26 cellular contexts compared by ENCODE assay signal in the genomic region with DNA sequence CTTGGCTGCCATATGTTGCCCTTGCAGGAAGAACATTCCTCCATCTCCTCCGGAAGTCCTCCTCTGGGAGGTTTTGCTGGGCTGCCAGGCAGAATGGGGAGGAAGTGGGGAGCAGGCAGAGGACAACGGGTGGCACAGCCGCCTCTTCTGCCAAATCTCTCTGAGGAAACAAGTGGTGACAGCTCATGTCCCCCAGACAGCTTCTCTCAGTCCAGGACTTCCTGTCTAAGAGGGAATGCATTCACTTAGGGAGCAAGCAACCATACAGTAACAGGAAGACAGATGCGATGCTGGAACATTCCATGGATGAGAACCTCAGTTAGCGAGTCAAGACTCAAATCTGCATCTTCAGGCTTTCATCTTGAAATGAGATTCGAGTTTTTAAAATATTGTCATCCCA.
DNase-seq lines count a peak whose midpoint lies in the region; ATAC-seq, FAIRE-seq and TF ChIP-seq lines count a peak whose summit lies in the region.
"Had no signal": no experiment of that assay in that cellular context is flagged by ENCODE, and none has a peak within 500 bp of the region (broad histone marks: within the 10 kb centered on the region; RNA-seq: fewer than 3 reads in every experiment).

No MANE protein-coding gene starts in this region.

- no peak for DNase-seq in HFFc6
- DNase-seq in astrocyte (ENCODE audit: low read depth), result no peak
- peak; percentile 36 for DNase-seq in fibroblast of pulmonary artery (ENCODE audit: low read depth)
- no peak for DNase-seq in substantia nigra (lab: John Stamatoyannopoulos, UW)
- no peak for DNase-seq in activated CD4-positive, alpha-beta T cell treated with anti-CD3 and anti-CD28 coated beads, Interleukin-2, amount 50 U/mL, for 4 hours
- no peak for DNase-seq in effector CD4-positive, alpha-beta T cell
- DNase-seq: activated T-cell treated with anti-CD3 and anti-CD28 coated beads, Interleukin-2, amount 50 U/mL, for 72 hours; CD4-positive, alpha-beta T cell; effector memory CD4-positive, alpha-beta T cell; GDM1; heart left ventricle; KG1; midbrain; NCI-H187 treated with DMSO at 0.1 percent for 48 hours; NCI-H2227 treated with DMSO at 0.1 percent for 48 hours; NCI-H774; sigmoid colon; T-helper 1 cell had no signal

- no peak for FAIRE-seq in astrocyte (lab: Jason Lieb, UNC)
- FAIRE-seq: H54 had no signal

- H3K27ac ChIP-seq in astrocyte (ENCODE audit: low read depth, low read length) (peak overlapping the region; percentile 2), substantia nigra (ENCODE audit: low read depth, low read length, poor library complexity, severe bottlenecking) (peak overlapping the region; percentile 85)
- H3K27ac ChIP-seq: ascending aorta, parathyroid adenoma, sigmoid colon had no signal

- no peak for ATAC-seq in GM21529 (IDR thresholded peaks at IDR 0.05; ENCODE audit: unreplicated experiment)
- ATAC-seq: activated T-cell treated with anti-CD3 and anti-CD28 coated beads, Interleukin-2, amount 50 U/mL, for 72 hours; esophagus mucosa; left lobe of liver had no signal

- peaks cover 8% of the 10 kb centered on the region; the same call in 1 of the 2 replicates for H3K36me3 Mint-ChIP-seq in HFFc6 (ENCODE audit: low read depth)
- peaks cover 2% of the 10 kb centered on the region for H3K36me3 Mint-ChIP-seq in astrocyte (ENCODE audit: low read depth, unreplicated experiment)
- H3K36me3 Mint-ChIP-seq: activated naive CD4-positive, alpha-beta T cell treated with anti-CD3 and anti-CD28 coated beads, Interleukin-2, amount 50 U/mL, for 24 hours had no signal

- peak overlapping the region; percentile 59 for H2AFZ ChIP-seq in astrocyte (ENCODE audit: low read depth, low read length)
- H2AFZ ChIP-seq: parathyroid adenoma had no signal

- H3K9me3 Mint-ChIP-seq in HFFc6 (peaks cover 10% of the 10 kb centered on the region), astrocyte (ENCODE audit: unreplicated experiment) (peaks cover 9% of the 10 kb centered on the region)

- no peaks in the 10 kb centered on the region for H4K20me1 ChIP-seq in astrocyte (ENCODE audit: insufficient read depth, low read length)

- H3K79me2 ChIP-seq in astrocyte (ENCODE audit: insufficient read depth, low read length), result no peaks in the 10 kb centered on the region
- H3K79me2 ChIP-seq: parathyroid adenoma had no signal

- no peak overlapping the region for H3K4me3 ChIP-seq in astrocyte (ENCODE audit: insufficient read depth, low read depth, low read length)
- H3K4me3 ChIP-seq in fibroblast of pulmonary artery (replicated peaks; ENCODE audit: low read depth, low read length), result no peak overlapping the region
- H3K4me3 ChIP-seq: ascending aorta, heart left ventricle, sigmoid colon had no signal

- no peaks in the 10 kb centered on the region for H3K9me3 ChIP-seq in astrocyte (ENCODE audit: insufficient read depth, low read depth, low read length)
- H3K9me3 ChIP-seq: ascending aorta, sigmoid colon had no signal

- H3K4me1 Mint-ChIP-seq in HFFc6 (ENCODE audit: low read depth) (peaks cover 71% of the 10 kb centered on the region), astrocyte (ENCODE audit: low read depth, unreplicated experiment) (peaks cover 25% of the 10 kb centered on the region)
- H3K4me1 Mint-ChIP-seq: activated naive CD4-positive, alpha-beta T cell treated with anti-CD3 and anti-CD28 coated beads, Interleukin-2, amount 50 U/mL, for 24 hours had no signal

- peak overlapping the region; percentile 11; the same call in 1 of the 2 replicates for H3K4me3 Mint-ChIP-seq in HFFc6
- no peak overlapping the region for H3K4me3 Mint-ChIP-seq in astrocyte (ENCODE audit: unreplicated experiment)
- H3K4me3 Mint-ChIP-seq: activated naive CD4-positive, alpha-beta T cell treated with anti-CD3 and anti-CD28 coated beads, Interleukin-2, amount 50 U/mL, for 24 hours; activated T-cell treated with anti-CD3 and anti-CD28 coated beads, Interleukin-2, amount 50 U/mL, for 72 hours; CD4-positive, alpha-beta T cell; nephron had no signal

- H3K27me3 Mint-ChIP-seq in HFFc6 (ENCODE audit: insufficient read depth), result peaks cover 2% of the 10 kb centered on the region; the same call in 1 of the 2 replicates
- H3K27me3 Mint-ChIP-seq in astrocyte (ENCODE audit: low read depth, unreplicated experiment), result no peaks in the 10 kb centered on the region
- H3K27me3 Mint-ChIP-seq: activated naive CD4-positive, alpha-beta T cell treated with anti-CD3 and anti-CD28 coated beads, Interleukin-2, amount 50 U/mL, for 24 hours; CD4-positive, alpha-beta T cell had no signal

- no peak overlapping the region for H3K9ac ChIP-seq in astrocyte (ENCODE audit: low read length)
- H3K9ac ChIP-seq: parathyroid adenoma had no signal

- H3K27ac Mint-ChIP-seq in HFFc6 (peak overlapping the region; percentile 90), astrocyte (ENCODE audit: unreplicated experiment) (no peak overlapping the region)
- H3K27ac Mint-ChIP-seq: activated naive CD4-positive, alpha-beta T cell treated with anti-CD3 and anti-CD28 coated beads, Interleukin-2, amount 50 U/mL, for 24 hours; activated T-cell treated with anti-CD3 and anti-CD28 coated beads, Interleukin-2, amount 50 U/mL, for 72 hours; CD4-positive, alpha-beta T cell; nephron had no signal

- TF ChIP-seq CTCF in HFFc6 (IDR thresholded peaks at IDR 0.05) (no peak), astrocyte (IDR thresholded peaks at IDR 0.05; ENCODE audit: insufficient read depth, low read depth, low read length) (no peak), fibroblast of pulmonary artery (IDR thresholded peaks at IDR 0.05; ENCODE audit: low read length, missing control alignments) (no peak)

- H3K4me1 ChIP-seq in astrocyte (ENCODE audit: insufficient read depth, low read length), result peaks cover 32% of the 10 kb centered on the region
- H3K4me1 ChIP-seq: ascending aorta, heart left ventricle, parathyroid adenoma, sigmoid colon had no signal

- no peaks in the 10 kb centered on the region for H3K27me3 ChIP-seq in astrocyte (ENCODE audit: insufficient read depth, low read length)
- H3K27me3 ChIP-seq: ascending aorta, heart left ventricle, sigmoid colon had no signal

- H3K4me2 ChIP-seq in astrocyte (ENCODE audit: low read length), result no peak overlapping the region

- H3K36me3 ChIP-seq in astrocyte (ENCODE audit: insufficient read depth, low read length), result no peaks in the 10 kb centered on the region
- H3K36me3 ChIP-seq: ascending aorta, heart left ventricle, sigmoid colon had no signal
